31 cellular contexts compared by ENCODE assay signal in genomic region chr11:116964269-116964668, GRCh38.
"Had no signal": no experiment of that assay in that cellular context is flagged by ENCODE, and none has a peak within 500 bp of the region (broad histone marks: within the 10 kb centered on the region; RNA-seq: fewer than 3 reads in every experiment).

No MANE protein-coding gene starts in this region.

- H3K36me3 Mint-ChIP-seq: natural killer cell; neural progenitor cell; stimulated activated memory B cell treated with anti-CD40 and anti-IgM and Interleukin-4, amounts not matched to agents 10 μg/mL and 1 μg/mL and 100 μg/mL, for 72 hours; type B pancreatic cell had no signal

- H3K27ac Mint-ChIP-seq: naive thymus-derived CD4-positive, alpha-beta T cell; natural killer cell; nephron; neural progenitor cell; progenitor cell of endocrine pancreas; stimulated activated memory B cell treated with anti-CD40 and anti-IgM and Interleukin-4, amounts not matched to agents 10 μg/mL and 1 μg/mL and 100 μg/mL, for 72 hours; stimulated activated naive CD8-positive, alpha-beta T cell treated with anti-CD3 and anti-CD28 coated beads, Interleukin-15, amount 100 ng/mL, for 72 hours; type B pancreatic cell had no signal

- ATAC-seq: naive thymus-derived CD4-positive, alpha-beta T cell; natural killer cell; psoas muscle; right lobe of liver; stimulated activated memory B cell treated with anti-CD40 and anti-IgM and Interleukin-4, amounts not matched to agents 10 μg/mL and 1 μg/mL and 100 μg/mL, for 72 hours; stimulated activated naive CD8-positive, alpha-beta T cell treated with anti-CD3 and anti-CD28 coated beads, Interleukin-15, amount 100 ng/mL, for 72 hours; stimulated activated naive CD8-positive, alpha-beta T cell treated with anti-CD3 and anti-CD28 coated beads, Interleukin-15, Interleukin-2, amounts not matched to agents 100 U/mL and 50 U/mL, for 24 hours; upper lobe of right lung had no signal

- H3K9me3 Mint-ChIP-seq: naive thymus-derived CD4-positive, alpha-beta T cell; natural killer cell; nephron; stimulated activated memory B cell treated with anti-CD40 and anti-IgM and Interleukin-4, amounts not matched to agents 10 μg/mL and 1 μg/mL and 100 μg/mL, for 72 hours; stimulated activated naive CD8-positive, alpha-beta T cell treated with anti-CD3 and anti-CD28 coated beads, Interleukin-15, amount 100 ng/mL, for 72 hours; type B pancreatic cell had no signal

- H3K27ac ChIP-seq: neural progenitor cell, parathyroid adenoma, psoas muscle, right lobe of liver, sigmoid colon, skin epidermis, spleen, suprapubic skin, testis, tibial artery, transverse colon, upper lobe of right lung, uterus had no signal

- H3K9me3 ChIP-seq: psoas muscle, right lobe of liver, sigmoid colon, spleen, suprapubic skin, testis, tibial artery, transverse colon, upper lobe of right lung, uterus had no signal

- H3K4me3 Mint-ChIP-seq: naive thymus-derived CD4-positive, alpha-beta T cell; natural killer cell; nephron; neural progenitor cell; stimulated activated memory B cell treated with anti-CD40 and anti-IgM and Interleukin-4, amounts not matched to agents 10 μg/mL and 1 μg/mL and 100 μg/mL, for 72 hours; stimulated activated naive CD8-positive, alpha-beta T cell treated with anti-CD3 and anti-CD28 coated beads, Interleukin-15, amount 100 ng/mL, for 72 hours; type B pancreatic cell had no signal

- H3K4me2 ChIP-seq: neural progenitor cell, smooth muscle cell had no signal

- H3K36me3 ChIP-seq: neural progenitor cell, right lobe of liver, sigmoid colon, spleen, suprapubic skin, tibial artery, transverse colon, upper lobe of right lung, uterus had no signal

- DNase-seq: naive thymus-derived CD4-positive, alpha-beta T cell; natural killer cell; posterior cingulate gyrus; psoas muscle; right cardiac atrium; right lobe of liver; sigmoid colon; spleen; stimulated activated CD4-positive, alpha-beta T cell treated with anti-CD3 and anti-CD28 coated beads, Interleukin-12 subunit alpha, Interleukin-12 subunit beta, amount 100 ng/mL, for 4 hours; stimulated activated CD4-positive, alpha-beta T cell treated with anti-CD3 and anti-CD28 coated beads, Interleukin-1b, Interleukin-23, amount 100 ng/mL, for 48 hours; stimulated activated CD4-positive, alpha-beta T cell treated with anti-CD3 and anti-CD28 coated beads, Interleukin-4, amount 100 ng/mL, for 1 hour; stimulated activated CD4-positive, alpha-beta T cell treated with anti-CD3 and anti-CD28 coated beads, Interleukin-4, amount 100 ng/mL, for 4 hours; stimulated activated CD8-positive, alpha-beta memory T cell treated with anti-CD3 and anti-CD28 coated beads, Interleukin-4, amount 100 ng/mL, for 48 hours; stimulated activated naive CD4-positive, alpha-beta T cell; stimulated activated naive CD8-positive, alpha-beta T cell treated with anti-CD3 and anti-CD28 coated beads, Interleukin-15, amount 100 ng/mL, for 72 hours; stimulated activated naive CD8-positive, alpha-beta T cell treated with anti-CD3 and anti-CD28 coated beads, Interleukin-15, Interleukin-2, amounts not matched to agents 100 U/mL and 50 U/mL, for 24 hours; substantia nigra; testis; tibial artery; transverse colon; upper lobe of right lung; uterus had no signal

- H3K9ac ChIP-seq: neural progenitor cell, parathyroid adenoma had no signal

- H3K27me3 ChIP-seq: neural progenitor cell, right lobe of liver, sigmoid colon, spleen, suprapubic skin, testis, tibial artery, transverse colon, upper lobe of right lung, uterus had no signal

- H3K27me3 Mint-ChIP-seq: naive thymus-derived CD4-positive, alpha-beta T cell; progenitor cell of endocrine pancreas; stimulated activated memory B cell treated with anti-CD40 and anti-IgM and Interleukin-4, amounts not matched to agents 10 μg/mL and 1 μg/mL and 100 μg/mL, for 72 hours; stimulated activated naive CD8-positive, alpha-beta T cell treated with anti-CD3 and anti-CD28 coated beads, Interleukin-15, amount 100 ng/mL, for 72 hours; type B pancreatic cell had no signal

- H3K4me1 ChIP-seq: right lobe of liver, testis, uterus had no signal

- H3K4me3 ChIP-seq: neural progenitor cell, psoas muscle, right lobe of liver, sigmoid colon, skin epidermis, smooth muscle cell, spleen, suprapubic skin, testis, tibial artery, transverse colon, upper lobe of right lung, uterus had no signal

- H2AFZ ChIP-seq: neural progenitor cell, parathyroid adenoma had no signal
